ENCODE assay signal across 1 cellular context in genomic region chr17:73826181-73826871, GRCh38.
TF ChIP-seq lines count a peak whose summit lies in the region.

No MANE protein-coding gene starts in this region.

TF ChIP-seq in A549, 52 proteins besides CTCF, POLR2A, EP300 and RAD21 (continued from another document):
- TF ChIP-seq ZFP36 (IDR thresholded peaks at IDR 0.05; ENCODE audit: borderline replicate concordance, partially characterized antibody), result no peak
- TF ChIP-seq JUN (IDR thresholded peaks at IDR 0.05), result no peak
- TF ChIP-seq PBX3 (IDR thresholded peaks at IDR 0.05), result no peak
- no peak for TF ChIP-seq KDM5A (IDR thresholded peaks at IDR 0.05)
